In the genomic region with DNA sequence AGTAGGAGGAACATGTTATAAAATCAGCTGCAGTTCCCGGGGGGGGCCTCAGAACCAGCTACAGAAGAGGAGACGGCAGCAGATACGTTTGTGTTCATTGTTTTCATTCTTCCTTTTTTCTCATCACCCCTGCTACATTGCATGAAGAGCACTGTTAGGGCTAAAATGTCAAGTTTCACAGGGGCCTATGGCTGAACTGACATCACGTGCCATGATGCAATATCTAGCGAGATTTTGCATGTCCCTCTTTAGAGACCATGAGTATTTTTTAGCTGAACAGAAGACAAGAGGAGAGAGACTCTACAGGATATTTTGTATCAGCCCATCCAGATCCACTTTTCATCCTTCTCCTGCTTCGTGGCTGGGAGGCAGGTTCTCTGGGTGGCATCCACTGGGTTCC, we compare ENCODE assay signal across 6 cellular contexts.
"Had no signal": no experiment of that assay in that cellular context is flagged by ENCODE, and none has a peak within 500 bp of the region (broad histone marks: within the 10 kb centered on the region; RNA-seq: fewer than 3 reads in every experiment).

No MANE protein-coding gene starts in this region.

- H3K9me3 Mint-ChIP-seq: GM23338, H9, IgD-negative memory B cell had no signal

- H2AFZ ChIP-seq: GM23338 had no signal

- ATAC-seq: GM23338 had no signal

- H3K27ac ChIP-seq: HL-60 had no signal

- H3K4me1 Mint-ChIP-seq: GM23338, IgD-negative memory B cell had no signal

- H3K4me2 ChIP-seq: GM23338 had no signal

- H3K27ac Mint-ChIP-seq: GM23338, IgD-negative memory B cell had no signal

- H3K4me3 ChIP-seq: GM23338 had no signal

- DNase-seq: H9, HCEC 1CT, KG1 had no signal

- H3K4me3 Mint-ChIP-seq: GM23338, H9, IgD-negative memory B cell had no signal
